ENCODE assay signal across 2 cellular contexts in genomic region chr16:85312642-85313540, GRCh38.
TF ChIP-seq lines count a peak whose summit lies in the region.

No MANE protein-coding gene starts in this region.

TF ChIP-seq in K562, 482 proteins besides CTCF, POLR2A, EP300 and RAD21 (continued from another document):
- TF ChIP-seq PKNOX1 (IDR thresholded peaks at IDR 0.05) (0 out of 2 replicates have a peak, but pooled peaks have one; percentile 12), ZBTB7A (IDR thresholded peaks at IDR 0.05; ENCODE audit: borderline replicate concordance, control insufficient read depth, low read depth, low read length) (peak; percentile 35; the same call in 1 of the 2 replicates), HDGF (IDR thresholded peaks at IDR 0.05) (0 out of 2 replicates have a peak, but pooled peaks have one; percentile 39), HMGN3 (IDR thresholded peaks at IDR 0.05; ENCODE audit: borderline replicate concordance, extremely low read depth, insufficient read length, low read depth, low read length) (peak; percentile 27), EGR1 (conservative IDR thresholded peaks at IDR 0.05) (peak; percentile 62), RBBP5 (IDR thresholded peaks at IDR 0.05; ENCODE audit: borderline replicate concordance, insufficient read depth, low read length, poor library complexity, severe bottlenecking) (peak; percentile 19), SUPT5H (IDR thresholded peaks at IDR 0.05) (no peak), SMARCE1 (IDR thresholded peaks at IDR 0.05) (no peak), GATAD2A (IDR thresholded peaks at IDR 0.05) (peak; percentile 47; the same call in 1 of the 2 replicates)

TF ChIP-seq in neural cell, 6 proteins besides CTCF, POLR2A, EP300 and RAD21 (continued from another document):
- TF ChIP-seq REST (IDR thresholded peaks at IDR 0.05; ENCODE audit: borderline replicate concordance) (no peak), MXI1 (conservative IDR thresholded peaks at IDR 0.05; ENCODE audit: poor library complexity, severe bottlenecking) (no peak), SMC3 (conservative IDR thresholded peaks at IDR 0.05; ENCODE audit: poor library complexity) (no peak), TAF1 (IDR thresholded peaks at IDR 0.05; ENCODE audit: low read depth) (no peak), EZH2 (IDR thresholded peaks at IDR 0.05; ENCODE audit: borderline replicate concordance, insufficient read depth, low read length, poor library complexity, severe bottlenecking) (no peak)
